8 cellular contexts compared by ENCODE assay signal in genomic region chr21:42258150-42258884, GRCh38. TPM values are rescaled to one million over a fixed set of nuclear protein-coding genes. Genes with fewer than 3 reads are reported as not detected.
A peak's percentile ranks its signal among the peaks of the same experiment; 100 is the strongest.
DNase-seq lines count a peak whose midpoint lies in the region; ATAC-seq and TF ChIP-seq lines count a peak whose summit lies in the region.

No MANE protein-coding gene starts in this region.

- H4K20me1 ChIP-seq in GM23248 (ENCODE audit: insufficient read depth) = no peaks in the 10 kb centered on the region

- no peak overlapping the region for H2AFZ ChIP-seq in GM23248

- WGBS in GM23248 (ENCODE audit: low coverage in 1 of 2, low lambda C conversion rate in 2 of 2, missing lambda C conversion rate in 2 of 2), 2 experiments = 16 to 24% methylated on average over 4 of the region's 4 CpGs

- H3K27ac ChIP-seq in GM23248 (no peak overlapping the region), left lung (no peak overlapping the region)

- in situ Hi-C loops in GM23248 (cut with MboI) = no loop called here

- H3K36me3 ChIP-seq in BE2C (no peaks in the 10 kb centered on the region), GM23248 (ENCODE audit: low read depth) (no peaks in the 10 kb centered on the region), left lung (no peaks in the 10 kb centered on the region)

- ATAC-seq in left lung (peak; percentile 82), HG02588 (IDR thresholded peaks at IDR 0.05; ENCODE audit: unreplicated experiment) (no peak)

- no peaks in the 10 kb centered on the region for H3K79me2 ChIP-seq in GM23248 (ENCODE audit: insufficient read depth)

- intact Hi-C loops in left lung (cut with DNase I) = loop anchor here in 1 of 2 donors (10.0 kb wide), 1 partner anchor 94 kb away; no protein-coding TSS in a partner anchor

- no peak overlapping the region for H3K4me2 ChIP-seq in GM23248 (ENCODE audit: unreplicated experiment)

- H3K9ac ChIP-seq in GM23248 = no peak overlapping the region

- no peaks in the 10 kb centered on the region for H3F3A ChIP-seq in GM23248 (ENCODE audit: insufficient read depth)

- no peaks in the 10 kb centered on the region for H3K9me3 ChIP-seq in BE2C
- no peaks in the 10 kb centered on the region for H3K9me3 ChIP-seq in GM23248 (ENCODE audit: low read depth)
- no peaks in the 10 kb centered on the region for H3K9me3 ChIP-seq in left lung

- H3K9me2 ChIP-seq in GM23248 (ENCODE audit: insufficient read depth) = no peaks in the 10 kb centered on the region

- TF ChIP-seq CTCF in BE2C (IDR thresholded peaks at IDR 0.05; ENCODE audit: low read depth, low read length) (peak; percentile 95), left lung (IDR thresholded peaks at IDR 0.05) (peak; percentile 80 to 93)

- DNase-seq in BE2C (peak; percentile 83), GM23248 (peak; percentile 72), NCI-H345 (lab: John Stamatoyannopoulos, UW) (peak; percentile 69), cerebellum (ENCODE audit: low spot score) (peak; percentile 43), left lung (peak; percentile 70 to 93)
- peak; percentile 76 to 85 for DNase-seq in activated CD4-positive, alpha-beta T cell treated with anti-CD3 and anti-CD28 coated beads for 4 hours
- peak; percentile 64 to 70 (median 69) for DNase-seq in stimulated activated CD4-positive, alpha-beta T cell treated with anti-CD3 and anti-CD28 coated beads, TNF-alpha, amount 100 ng/mL, for 4 hours (ENCODE audit: low read depth in 3 of 3)

- H3K4me3 ChIP-seq in BE2C (ENCODE audit: low read depth, low read length) (no peak overlapping the region), GM23248 (no peak overlapping the region), left lung (no peak overlapping the region)

- H3K4me1 ChIP-seq in BE2C (peaks cover 13% of the 10 kb centered on the region), GM23248 (ENCODE audit: insufficient read depth) (no peaks in the 10 kb centered on the region), left lung (peaks cover 0 to 47% of the 10 kb centered on the region in 2 donors)

- H3K27me3 ChIP-seq in BE2C = no peaks in the 10 kb centered on the region
- peaks cover 15% of the 10 kb centered on the region for H3K27me3 ChIP-seq in GM23248 (replicated peaks; ENCODE audit: insufficient read depth)
- no peaks in the 10 kb centered on the region for H3K27me3 ChIP-seq in left lung

RNA-seq across cellular contexts. Expression of gene ABCG1, which starts 39.4 kb away (rescaled TPM):
- polyA plus RNA-seq in BE2C (2012; ENCODE audit: insufficient read depth, insufficient read length, low read depth) = 9.5 TPM
- total RNA-seq in GM23248 (2014; rRNA removed; shearing (Covaris generic)) = not detected in 2 replicates
- polyA plus RNA-seq in GM23248 (2016; fragmentation: Nextera tagmentation; extraction: Ambion mirVana) = 0.08 TPM in 1 of 2 replicates, not detected in the other
- total RNA-seq in cerebellum (14.2 TPM), left lung (10 to 100 TPM; 40.6 to 53.8 TPM)

RNA-seq across cellular contexts. Expression of gene TFF3, which starts 56.9 kb away (rescaled TPM):
- polyA plus RNA-seq in BE2C (2012; ENCODE audit: insufficient read depth, insufficient read length, low read depth) = not detected
- total RNA-seq in GM23248 (2014; rRNA removed; shearing (Covaris generic)) = not detected in 2 replicates
- polyA plus RNA-seq in GM23248 (2016; fragmentation: Nextera tagmentation; extraction: Ambion mirVana) = not detected in 2 replicates
- total RNA-seq in cerebellum (not detected), left lung (10 to 100 TPM in 1 of 2 donors, 1 to 10 TPM in 1; 5.5 to 11.1 TPM)

Comparison
In these comparisons a context has a peak if more than half of its experiments do, and no peak if none do; other contexts are left out.
1. RNA of gene ABCG1, which starts 39.4 kb away (total RNA-seq): 40.6 to 53.8 TPM in left lung and 14.2 TPM in cerebellum (single experiment); not detected in GM23248; every median in the first group is over 10 times any median in the second.
2. Peak in every context shown above with its lines, with median percentiles within 50 percentile points of each other: DNase-seq.